Comparison of ENCODE assay signal across 8 cellular contexts in genomic region chr14:68979722-68980552, GRCh38. TPM values are rescaled to one million over a fixed set of nuclear protein-coding genes. Genes with fewer than 3 reads are reported as not detected.
DNase-seq lines count a peak whose midpoint lies in the region; ATAC-seq and TF ChIP-seq lines count a peak whose summit lies in the region.

No MANE protein-coding gene starts in this region.

- CTCF ChIA-PET in WTC11 (lab: Charles Lee) = interaction anchor here (0.7 to 2.0 kb wide), 15 partner anchors 22 to 149 kb away, joined by 3 to 11 read pairs (median 5); no protein-coding TSS in a partner anchor

- H3K27me3 Mint-ChIP-seq in WTC11 (ENCODE audit: low read depth) = peaks cover 7% of the 10 kb centered on the region

- peaks cover 4% of the 10 kb centered on the region; the same call in 1 of the 2 replicates for H3K79me2 ChIP-seq in KMS-11 (ENCODE audit: insufficient read depth, low read depth)

- H3K27ac ChIP-seq in KMS-11 = no peak overlapping the region
- no peak overlapping the region for H3K27ac ChIP-seq in foreskin keratinocyte

- ATAC-seq in WTC11 (peak; percentile 31), foreskin keratinocyte (peak; percentile 6), omental fat pad (ENCODE audit: low FRiP score) (peak; percentile 19), GM18517 (IDR thresholded peaks at IDR 0.05; ENCODE audit: unreplicated experiment) (no peak)

- H3K36me3 ChIP-seq in KMS-11 (ENCODE audit: insufficient read depth) = no peaks in the 10 kb centered on the region

- peak; percentile 39 for DNase-seq in Caki2 (ENCODE audit: low read depth)
- peak; percentile 59 for DNase-seq in WTC11 (ENCODE audit: low spot score)
- DNase-seq in foreskin keratinocyte = peak in 1 of 2 donors; percentile 63
- DNase-seq in omental fat pad (ENCODE audit: low spot score) = no peak
- no peak for DNase-seq in NK-92 treated with Interleukin-12 subunit alpha and Interleukin-12 subunit beta, amount 100 ng/mL, for 24 hours (lab: John Stamatoyannopoulos, UW)
- no peak for DNase-seq in foreskin melanocyte

- H3K4me2 ChIP-seq in KMS-11 = no peak overlapping the region

- H3K27ac Mint-ChIP-seq in WTC11 = peak overlapping the region; percentile 99

- no peak overlapping the region for H3K9ac ChIP-seq in KMS-11

- H4K20me1 ChIP-seq in KMS-11 (ENCODE audit: insufficient read depth) = no peaks in the 10 kb centered on the region

- H3K9me3 Mint-ChIP-seq in WTC11 = peaks cover 3% of the 10 kb centered on the region; the same call in 1 of the 2 replicates

- H2AFZ ChIP-seq in KMS-11 (ENCODE audit: low read depth) = peak overlapping the region; percentile 44; the same call in 1 of the 2 replicates

- POLR2A ChIA-PET in WTC11 (lab: Charles Lee) = interaction anchor here (0.6 to 1.7 kb wide), 13 partner anchors 9 to 1097 kb away, joined by 3 to 13 read pairs (median 3); no protein-coding TSS in a partner anchor

- no peak overlapping the region for H3K4me3 ChIP-seq in KMS-11 (IDR thresholded peaks at IDR 0.05; ENCODE audit: insufficient read depth, low read depth, low read length)

- peaks cover 47% of the 10 kb centered on the region for H3K4me1 Mint-ChIP-seq in WTC11

- in situ Hi-C loops in Caki2 (cut with HindIII; ENCODE audit: low pct_unique_long_range_greater_than_20kb, low sequenced_read_pairs) = no loop called here

- peak overlapping the region; percentile 90 for H3K4me3 Mint-ChIP-seq in WTC11

- H3K27me3 ChIP-seq in KMS-11 (ENCODE audit: insufficient read depth, low read depth) = no peaks in the 10 kb centered on the region
- no peaks in the 10 kb centered on the region for H3K27me3 ChIP-seq in foreskin keratinocyte

- TF ChIP-seq CTCF in KMS-11 (conservative IDR thresholded peaks at IDR 0.05; ENCODE audit: low read depth, low read length) = no peak
- TF ChIP-seq CTCF in WTC11 (IDR thresholded peaks at IDR 0.05) = no peak
- no peak for TF ChIP-seq CTCF in foreskin keratinocyte (conservative IDR thresholded peaks at IDR 0.05)
- no peak for TF ChIP-seq CTCF in omental fat pad (IDR thresholded peaks at IDR 0.05)

- peaks cover 5% of the 10 kb centered on the region for H3K4me1 ChIP-seq in KMS-11 (ENCODE audit: low read depth, poor library complexity, severe bottlenecking)
- peaks cover 20% of the 10 kb centered on the region for H3K4me1 ChIP-seq in foreskin keratinocyte

- peaks cover 5% of the 10 kb centered on the region for H3K36me3 Mint-ChIP-seq in WTC11

TF ChIP-seq in WTC11, 78 proteins besides CTCF, POLR2A, EP300 and RAD21 (continues in another document):
- peak; percentile 65; the same call in 1 of the 2 replicates for TF ChIP-seq ZBTB21 (CRISPR knock-in tag; IDR thresholded peaks at IDR 0.05; ENCODE audit: borderline replicate concordance)
- TF ChIP-seq ZNF396 (CRISPR knock-in tag; IDR thresholded peaks at IDR 0.05; ENCODE audit: borderline replicate concordance) = no peak
- no peak for TF ChIP-seq ZNF232 (CRISPR knock-in tag; IDR thresholded peaks at IDR 0.05)
- no peak for TF ChIP-seq ZNF263 (CRISPR knock-in tag; IDR thresholded peaks at IDR 0.05; ENCODE audit: low read depth)
- TF ChIP-seq TEAD4 (CRISPR knock-in tag; IDR thresholded peaks at IDR 0.05) = 0 out of 2 replicates have a peak, but pooled peaks have one; percentile 40
- 0 out of 2 replicates have a peak, but pooled peaks have one; percentile 18 for TF ChIP-seq E2F1 (CRISPR knock-in tag; IDR thresholded peaks at IDR 0.05)
- no peak for TF ChIP-seq NFATC4 (CRISPR knock-in tag; IDR thresholded peaks at IDR 0.05)
- TF ChIP-seq ZNF416 (CRISPR knock-in tag; IDR thresholded peaks at IDR 0.05) = no peak
- no peak for TF ChIP-seq PREB (CRISPR knock-in tag; IDR thresholded peaks at IDR 0.05; ENCODE audit: borderline replicate concordance)
- TF ChIP-seq NFYB (CRISPR knock-in tag; conservative IDR thresholded peaks at IDR 0.05; ENCODE audit: low read depth) = no peak
- no peak for TF ChIP-seq E2F4 (CRISPR knock-in tag; IDR thresholded peaks at IDR 0.05; ENCODE audit: borderline replicate concordance, low read depth)
- no peak for TF ChIP-seq ERG (CRISPR knock-in tag; IDR thresholded peaks at IDR 0.05)
- no peak for TF ChIP-seq AR (CRISPR knock-in tag; IDR thresholded peaks at IDR 0.05)
- TF ChIP-seq FOXK1 (CRISPR knock-in tag; IDR thresholded peaks at IDR 0.05) = peak; percentile 60; the same call in 1 of the 2 replicates
- no peak for TF ChIP-seq JAZF1 (CRISPR knock-in tag; IDR thresholded peaks at IDR 0.05)
- TF ChIP-seq ZNF423 (CRISPR knock-in tag; IDR thresholded peaks at IDR 0.05) = peak; percentile 20; the same call in 1 of the 2 replicates
- no peak for TF ChIP-seq EMX1 (CRISPR knock-in tag; IDR thresholded peaks at IDR 0.05)
- TF ChIP-seq IRF2 (CRISPR knock-in tag; IDR thresholded peaks at IDR 0.05; ENCODE audit: borderline replicate concordance, low read depth) = no peak
- no peak for TF ChIP-seq MYBL2 (CRISPR knock-in tag; IDR thresholded peaks at IDR 0.05)
- TF ChIP-seq NR3C1 (CRISPR knock-in tag; conservative IDR thresholded peaks at IDR 0.05; ENCODE audit: low read depth) = no peak
- no peak for TF ChIP-seq OVOL2 (CRISPR knock-in tag; IDR thresholded peaks at IDR 0.05; ENCODE audit: borderline replicate concordance)

RNA-seq across cellular contexts. Expression of gene ACTN1, which starts 0.8 kb away (rescaled TPM):
- total RNA-seq in Caki2 (2014; rRNA removed; shearing (Covaris generic); ENCODE audit: low replicate concordance) = 53.5 and 57.0 TPM in 2 replicates
- total RNA-seq in WTC11 (2021) (196 to 198 TPM (median 197 TPM) in 3 replicates), foreskin keratinocyte (687 and 748 TPM in 2 replicates), omental fat pad (100 to 1,000 TPM; 103 to 254 (median 136) TPM)
- polyA plus RNA-seq in foreskin keratinocyte = 401 and 426 TPM in 2 replicates

Comparison
In these comparisons a context has a peak if more than half of its experiments do, and no peak if none do; other contexts are left out.
1. DNase-seq: peak in Caki2 (single experiment) and WTC11 (single experiment); none in omental fat pad (single experiment), NK-92 treated with Interleukin-12 subunit alpha and Interleukin-12 subunit beta, amount 100 ng/mL, for 24 hours (single experiment) and foreskin melanocyte (single experiment).